Comparison of ENCODE assay signal across 15 cellular contexts in the genomic region with DNA sequence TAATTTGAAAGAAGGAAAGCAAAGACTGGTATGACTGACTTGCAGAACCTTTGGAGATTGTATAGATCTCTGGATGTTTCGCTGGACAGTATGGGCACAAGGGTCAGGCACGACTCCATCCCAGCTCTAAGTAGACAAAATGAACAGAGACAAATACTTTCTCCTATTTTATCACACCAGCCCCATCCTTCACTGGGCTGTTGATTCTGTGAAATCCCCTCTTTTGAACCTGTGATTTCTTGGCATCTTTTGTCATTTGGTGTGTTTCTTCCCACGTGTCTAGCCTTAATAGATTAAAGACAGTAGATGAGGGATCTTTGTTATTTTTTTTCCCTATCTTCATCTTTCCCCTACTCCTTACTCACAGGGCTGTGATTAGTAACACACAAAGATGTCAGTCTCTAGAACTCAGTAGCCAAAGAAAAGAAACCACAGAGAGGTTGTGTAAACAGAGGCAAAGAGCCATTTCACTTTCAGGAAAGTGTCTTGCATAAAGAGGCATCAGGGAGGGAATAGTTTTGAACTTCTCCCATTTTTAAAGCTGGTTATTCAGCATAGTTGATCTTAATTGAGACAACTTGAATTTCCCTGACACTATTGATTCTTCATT.
DNase-seq lines count a peak whose midpoint lies in the region; ATAC-seq and TF ChIP-seq lines count a peak whose summit lies in the region.
"Had no signal": no experiment of that assay in that cellular context is flagged by ENCODE, and none has a peak within 500 bp of the region (broad histone marks: within the 10 kb centered on the region; RNA-seq: fewer than 3 reads in every experiment).

No MANE protein-coding gene starts in this region.

- no peak for DNase-seq in natural killer cell treated with Interleukin-12 subunit alpha and Interleukin-12 subunit beta and Interleukin-15 and Interleukin-18, amount 100 ng/mL, for 72 hours (ENCODE audit: low spot score)
- DNase-seq in natural killer cell: no peak
- no peak for DNase-seq in activated naive CD8-positive, alpha-beta T cell treated with anti-CD3 and anti-CD28 coated beads, Interleukin-2, amount 10 ng/mL, durations not matched to agents 7 days and 5 days
- DNase-seq in iris pigment epithelial cell (ENCODE audit: low read depth): peak; percentile 66
- no peak for DNase-seq in 8988T
- DNase-seq in tibial artery: no peak
- no peak for DNase-seq in cerebellar cortex (ENCODE audit: low spot score)
- DNase-seq: activated CD4-positive, alpha-beta T cell treated with anti-CD3 and anti-CD28 coated beads for 4 hours; body of pancreas; PC-9; posterior cingulate gyrus had no signal

- intact Hi-C loops in natural killer cell (cut with micrococcal nuclease): no loop called here
- intact Hi-C loops in tibial artery (cut with DNase I; ENCODE audit: low total_unique reads): no loop called here

- no peak overlapping the region for H3K4me3 ChIP-seq in tibial artery
- H3K4me3 ChIP-seq: BLaER1, body of pancreas, PC-9 had no signal

- H3K36me3 Mint-ChIP-seq in natural killer cell treated with Interleukin-12 subunit alpha and Interleukin-12 subunit beta and Interleukin-15 and Interleukin-18, amount 100 ng/mL, for 72 hours: peaks cover 8% of the 10 kb centered on the region
- no peaks in the 10 kb centered on the region for H3K36me3 Mint-ChIP-seq in natural killer cell
- peaks cover 12% of the 10 kb centered on the region for H3K36me3 Mint-ChIP-seq in activated naive CD8-positive, alpha-beta T cell treated with anti-CD3 and anti-CD28 coated beads, Interleukin-2, amount 10 ng/mL, durations not matched to agents 7 days and 5 days

- H3K27me3 Mint-ChIP-seq in natural killer cell treated with Interleukin-12 subunit alpha and Interleukin-12 subunit beta and Interleukin-15 and Interleukin-18, amount 100 ng/mL, for 72 hours: peaks cover 0 to 1% of the 10 kb centered on the region in 2 donors
- no peaks in the 10 kb centered on the region for H3K27me3 Mint-ChIP-seq in natural killer cell (ENCODE audit: low read depth in 2 of 2)
- no peaks in the 10 kb centered on the region for H3K27me3 Mint-ChIP-seq in activated naive CD8-positive, alpha-beta T cell treated with anti-CD3 and anti-CD28 coated beads, Interleukin-2, amount 10 ng/mL, durations not matched to agents 7 days and 5 days

- peaks cover 45 to 48% of the 10 kb centered on the region in 2 donors for H3K4me1 Mint-ChIP-seq in natural killer cell treated with Interleukin-12 subunit alpha and Interleukin-12 subunit beta and Interleukin-15 and Interleukin-18, amount 100 ng/mL, for 72 hours (ENCODE audit: low read depth in 2 of 2)
- peaks cover 33% of the 10 kb centered on the region in 2 donors for H3K4me1 Mint-ChIP-seq in natural killer cell
- H3K4me1 Mint-ChIP-seq in activated naive CD8-positive, alpha-beta T cell treated with anti-CD3 and anti-CD28 coated beads, Interleukin-2, amount 10 ng/mL, durations not matched to agents 7 days and 5 days: peaks cover 52% of the 10 kb centered on the region

- H3K27ac Mint-ChIP-seq in natural killer cell treated with Interleukin-12 subunit alpha and Interleukin-12 subunit beta and Interleukin-15 and Interleukin-18, amount 100 ng/mL, for 72 hours: peak overlapping the region; percentile 77 to 93
- no peak overlapping the region for H3K27ac Mint-ChIP-seq in natural killer cell
- peak overlapping the region; percentile 44 for H3K27ac Mint-ChIP-seq in activated naive CD8-positive, alpha-beta T cell treated with anti-CD3 and anti-CD28 coated beads, Interleukin-2, amount 10 ng/mL, durations not matched to agents 7 days and 5 days

- peaks cover 0 to 24% (median 10%) of the 10 kb centered on the region in 4 donors for H3K4me1 ChIP-seq in tibial artery
- H3K4me1 ChIP-seq: body of pancreas had no signal

- no peaks in the 10 kb centered on the region for H3K36me3 ChIP-seq in tibial artery
- H3K36me3 ChIP-seq: BLaER1 had no signal

- POLR2A ChIA-PET in activated naive CD8-positive, alpha-beta T cell treated with anti-CD3 and anti-CD28 coated beads, Interleukin-2, amount 10 ng/mL, durations not matched to agents 7 days and 5 days (lab: Charles Lee): no interaction called here

- peak overlapping the region; percentile 55 for H3K4me3 Mint-ChIP-seq in natural killer cell treated with Interleukin-12 subunit alpha and Interleukin-12 subunit beta and Interleukin-15 and Interleukin-18, amount 100 ng/mL, for 72 hours
- no peak overlapping the region for H3K4me3 Mint-ChIP-seq in natural killer cell
- peak overlapping the region; percentile 39 for H3K4me3 Mint-ChIP-seq in activated naive CD8-positive, alpha-beta T cell treated with anti-CD3 and anti-CD28 coated beads, Interleukin-2, amount 10 ng/mL, durations not matched to agents 7 days and 5 days

- TF ChIP-seq CTCF in natural killer cell (IDR thresholded peaks at IDR 0.05): no peak
- TF ChIP-seq CTCF in tibial artery (IDR thresholded peaks at IDR 0.05): no peak

- no peak overlapping the region for H3K27ac ChIP-seq in tibial artery
- H3K27ac ChIP-seq: BLaER1, body of pancreas, epithelial cell of prostate, PC-9 had no signal

- H3K27me3 ChIP-seq in tibial artery: no peaks in the 10 kb centered on the region
- H3K27me3 ChIP-seq: BLaER1, body of pancreas had no signal

- H3K9me3 ChIP-seq in tibial artery: no peaks in the 10 kb centered on the region
- H3K9me3 ChIP-seq: BLaER1, body of pancreas had no signal

- no peaks in the 10 kb centered on the region for H3K9me3 Mint-ChIP-seq in natural killer cell treated with Interleukin-12 subunit alpha and Interleukin-12 subunit beta and Interleukin-15 and Interleukin-18, amount 100 ng/mL, for 72 hours
- peaks cover 0 to 2% of the 10 kb centered on the region in 2 donors for H3K9me3 Mint-ChIP-seq in natural killer cell
- H3K9me3 Mint-ChIP-seq in activated naive CD8-positive, alpha-beta T cell treated with anti-CD3 and anti-CD28 coated beads, Interleukin-2, amount 10 ng/mL, durations not matched to agents 7 days and 5 days: peaks cover 8% of the 10 kb centered on the region

- ATAC-seq in natural killer cell treated with Interleukin-12 subunit alpha and Interleukin-12 subunit beta and Interleukin-15 and Interleukin-18, amount 100 ng/mL, for 72 hours: peak; percentile 46 to 70
- ATAC-seq in natural killer cell (no peak), GM21825 (IDR thresholded peaks at IDR 0.05; ENCODE audit: unreplicated experiment) (no peak)
- no peak for ATAC-seq in activated naive CD8-positive, alpha-beta T cell treated with anti-CD3 and anti-CD28 coated beads, Interleukin-2, amount 10 ng/mL, durations not matched to agents 7 days and 5 days (ENCODE audit: low read depth)
- ATAC-seq: body of pancreas, HCT116 had no signal

Comparison
In these comparisons a context has a peak if more than half of its experiments do, and no peak if none do; other contexts are left out.
1. ATAC-seq: peak in natural killer cell treated with Interleukin-12 subunit alpha and Interleukin-12 subunit beta and Interleukin-15 and Interleukin-18, amount 100 ng/mL, for 72 hours (2 of 2); none in natural killer cell (0 of 3), activated naive CD8-positive, alpha-beta T cell treated with anti-CD3 and anti-CD28 coated beads, Interleukin-2, amount 10 ng/mL, durations not matched to agents 7 days and 5 days (single experiment) and GM21825 (single experiment).
2. H3K27ac Mint-ChIP-seq: peak in natural killer cell treated with Interleukin-12 subunit alpha and Interleukin-12 subunit beta and Interleukin-15 and Interleukin-18, amount 100 ng/mL, for 72 hours (2 of 2) and activated naive CD8-positive, alpha-beta T cell treated with anti-CD3 and anti-CD28 coated beads, Interleukin-2, amount 10 ng/mL, durations not matched to agents 7 days and 5 days (single experiment); none in natural killer cell (0 of 2).